Comparison of ENCODE assay signal across 12 cellular contexts in genomic region chr14:70888681-70889175, GRCh38. TPM values are rescaled to one million over a fixed set of nuclear protein-coding genes. Genes with fewer than 3 reads are reported as not detected.
DNase-seq lines count a peak whose midpoint lies in the region; ATAC-seq, FAIRE-seq and TF ChIP-seq lines count a peak whose summit lies in the region.
"Had no signal": no experiment of that assay in that cellular context is flagged by ENCODE, and none has a peak within 500 bp of the region (broad histone marks: within the 10 kb centered on the region; RNA-seq: fewer than 3 reads in every experiment).

No MANE protein-coding gene starts in this region.

- H3K27ac Mint-ChIP-seq in activated CD4-positive, alpha-beta memory T cell treated with anti-CD3 and anti-CD28 coated beads, Interleukin-2, amount 10 ng/mL, durations not matched to agents 7 days and 5 days, result peak overlapping the region; percentile 62

- H3K9me3 Mint-ChIP-seq in activated CD4-positive, alpha-beta memory T cell treated with anti-CD3 and anti-CD28 coated beads, Interleukin-2, amount 10 ng/mL, durations not matched to agents 7 days and 5 days, result no peaks in the 10 kb centered on the region

- no peaks in the 10 kb centered on the region for H3K4me1 ChIP-seq in psoas muscle

- no peak overlapping the region for H3K4me3 Mint-ChIP-seq in activated CD4-positive, alpha-beta memory T cell treated with anti-CD3 and anti-CD28 coated beads, Interleukin-2, amount 10 ng/mL, durations not matched to agents 7 days and 5 days

- FAIRE-seq in H54 (lab: Jason Lieb, UNC), result peak; percentile 43

- no peak for ATAC-seq in HG03571 (IDR thresholded peaks at IDR 0.05; ENCODE audit: unreplicated experiment)
- no peak for ATAC-seq in psoas muscle
- ATAC-seq in HG03175 (IDR thresholded peaks at IDR 0.05; ENCODE audit: unreplicated experiment), result no peak

- no peaks in the 10 kb centered on the region for H3K9me3 ChIP-seq in psoas muscle

- no peak overlapping the region for H3K27ac ChIP-seq in psoas muscle

- no peaks in the 10 kb centered on the region for H3K36me3 ChIP-seq in psoas muscle (ENCODE audit: insufficient read depth in 1 of 2, low read depth in 1 of 2)

- WGBS in psoas muscle, 3 donors, result 40 to 55% (median 54%) methylated on average over 1 of the region's 1 CpG

- DNase-seq in AG09309 (ENCODE audit: low read depth) (peak; percentile 43), H54 (ENCODE audit: insufficient read length, low spot score) (peak; percentile 10), glomerular visceral epithelial cell (ENCODE audit: extremely low spot score) (peak; percentile 22), psoas muscle (no peak), NCI-H510A (lab: John Stamatoyannopoulos, UW) (no peak)
- no peak for DNase-seq in activated CD4-positive, alpha-beta memory T cell treated with anti-CD3 and anti-CD28 coated beads, Interleukin-2, amount 10 ng/mL, durations not matched to agents 7 days and 5 days
- DNase-seq: GOT3; NCI-H2081 treated with DMSO at 0.1 percent for 48 hours; SHP77 treated with DMSO at 0.1 percent for 48 hours; stimulated activated CD4-positive, alpha-beta T cell treated with anti-CD3 and anti-CD28 coated beads, Interleukin-4, amount 100 ng/mL, for 24 hours had no signal

- no peaks in the 10 kb centered on the region for H3K27me3 ChIP-seq in psoas muscle (ENCODE audit: insufficient read depth in 3 of 3, low read length in 2 of 3)

- peaks cover 93% of the 10 kb centered on the region for H3K4me1 Mint-ChIP-seq in activated CD4-positive, alpha-beta memory T cell treated with anti-CD3 and anti-CD28 coated beads, Interleukin-2, amount 10 ng/mL, durations not matched to agents 7 days and 5 days

- no peaks in the 10 kb centered on the region for H3K36me3 Mint-ChIP-seq in activated CD4-positive, alpha-beta memory T cell treated with anti-CD3 and anti-CD28 coated beads, Interleukin-2, amount 10 ng/mL, durations not matched to agents 7 days and 5 days (ENCODE audit: low read depth)

- TF ChIP-seq CTCF in AG09309 (IDR thresholded peaks at IDR 0.05; ENCODE audit: control insufficient read depth, insufficient read depth, low read depth, low read length, missing control alignments), result no peak
- no peak for TF ChIP-seq CTCF in psoas muscle (IDR thresholded peaks at IDR 0.05)

- CTCF ChIA-PET in activated CD4-positive, alpha-beta memory T cell treated with anti-CD3 and anti-CD28 coated beads, Interleukin-2, amount 10 ng/mL, durations not matched to agents 7 days and 5 days (lab: Charles Lee), result interaction anchor here (1.1 to 6.1 kb wide), 3 partner anchors 13 to 84 kb away, joined by 3 to 37 read pairs (median 5); partner anchors contain the start of gene PCNX1

- H3K4me3 ChIP-seq in AG09309 (ENCODE audit: control insufficient read depth, low read depth, low read length) (no peak overlapping the region), psoas muscle (no peak overlapping the region)

- intact Hi-C loops in psoas muscle (cut with DNase I), result no loop called here

- POLR2A ChIA-PET in activated CD4-positive, alpha-beta memory T cell treated with anti-CD3 and anti-CD28 coated beads, Interleukin-2, amount 10 ng/mL, durations not matched to agents 7 days and 5 days (lab: Charles Lee), result interaction anchor here (1.0 to 7.0 kb wide), 8 partner anchors 17 to 71 kb away, joined by 3 to 91 read pairs (median 6); partner anchors contain the start of gene PCNX1

- TF ChIP-seq POLR2A in H54 (IDR thresholded peaks at IDR 0.05; ENCODE audit: low read depth, low read length), result no peak

- H3K27me3 Mint-ChIP-seq in activated CD4-positive, alpha-beta memory T cell treated with anti-CD3 and anti-CD28 coated beads, Interleukin-2, amount 10 ng/mL, durations not matched to agents 7 days and 5 days, result peaks cover 3% of the 10 kb centered on the region

RNA-seq across cellular contexts. Expression of gene PCNX1, which starts 18.5 kb away (rescaled TPM):
- total RNA-seq in activated CD4-positive, alpha-beta memory T cell treated with anti-CD3 and anti-CD28 coated beads, Interleukin-2, amount 10 ng/mL, durations not matched to agents 7 days and 5 days, result 10 to 100 TPM; 56.9 to 60.4 TPM
- 10 to 100 TPM; 29.1 to 48.1 (median 41.4) TPM for total RNA-seq in psoas muscle
- 10 to 100 TPM in 1 of 3 donors, 1 to 10 TPM in 2; 5.2 to 11.7 (median 5.4) TPM for polyA plus RNA-seq in psoas muscle

Comparison
In these comparisons a context has a peak if more than half of its experiments do, and no peak if none do; other contexts are left out.
1. DNase-seq: peak in AG09309 (single experiment), H54 (single experiment) and glomerular visceral epithelial cell (single experiment); none in activated CD4-positive, alpha-beta memory T cell treated with anti-CD3 and anti-CD28 coated beads, Interleukin-2, amount 10 ng/mL, durations not matched to agents 7 days and 5 days (single experiment), psoas muscle (0 of 2) and NCI-H510A (single experiment).